7 cellular contexts compared by ENCODE assay signal in the genomic region with DNA sequence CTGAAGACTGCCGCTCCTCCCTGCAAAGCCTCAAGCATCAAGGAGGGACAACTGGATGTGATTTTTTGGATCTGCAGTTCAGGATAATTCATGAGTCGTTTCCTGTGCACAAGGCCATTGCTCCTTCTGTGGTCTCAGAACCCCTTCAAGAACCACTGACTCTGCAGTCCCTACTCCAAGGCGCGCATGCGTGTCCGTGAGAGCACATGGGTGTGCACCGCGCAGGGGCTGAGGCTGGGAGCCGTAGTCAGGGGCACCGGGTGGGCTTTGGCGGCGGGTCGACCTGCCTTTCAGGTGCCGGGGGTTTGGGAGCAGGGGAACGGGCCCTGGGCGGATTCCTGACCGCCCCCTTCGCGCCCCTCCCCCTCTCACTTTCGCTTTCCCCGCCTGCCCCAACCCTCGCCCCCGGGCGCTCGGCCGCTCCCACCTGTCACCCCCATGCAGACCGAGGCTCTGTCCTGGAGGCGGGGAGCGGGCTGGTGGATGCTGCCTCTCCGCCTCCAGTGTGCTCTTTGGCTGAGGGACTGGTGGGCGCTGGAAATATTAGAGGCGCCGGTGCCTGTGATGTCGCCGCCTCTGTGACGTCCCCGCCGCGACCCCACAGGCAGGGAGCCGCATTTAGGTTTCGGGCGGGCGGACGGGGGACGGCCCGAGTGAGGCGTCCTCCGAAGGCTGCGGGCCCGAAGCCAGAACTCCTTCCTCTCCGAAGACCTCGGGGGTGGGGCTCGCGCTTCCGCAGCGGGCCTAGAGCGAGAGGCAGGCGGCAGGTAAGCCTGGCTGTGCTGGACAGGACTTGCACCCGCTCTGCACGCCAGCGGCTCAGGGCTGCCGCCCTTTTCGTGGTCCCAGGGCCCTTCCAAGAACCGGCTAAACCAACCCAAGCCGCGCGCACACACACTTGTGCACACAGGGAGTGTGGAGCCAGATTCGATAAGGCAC. TPM values are rescaled to one million over a fixed set of nuclear protein-coding genes. Genes with fewer than 3 reads are reported as not detected.
DNase-seq lines count a peak whose midpoint lies in the region; ATAC-seq and TF ChIP-seq lines count a peak whose summit lies in the region.

Gene SPATA32 (minus strand): TSS at position 518 of the 939 bp plus-strand sequence. CDS start 78 bp downstream, at position 440.

- CTCF ChIA-PET in activated B cell treated with CpG ODN at 0.5 μM for 24 hours (lab: Charles Lee), result interaction anchor here (1.4 to 5.2 kb wide), 2 partner anchors 15 to 42 kb away, joined by 5 to 13 read pairs; no protein-coding TSS in a partner anchor

- H3K4me3 Mint-ChIP-seq in activated B cell treated with CpG ODN at 0.5 μM for 24 hours, result peak within 1 kb of the TSS; percentile 86

- TF ChIP-seq CTCF in activated B cell treated with CpG ODN at 0.5 μM for 24 hours (IDR thresholded peaks at IDR 0.05), result no peak

- H3K27ac Mint-ChIP-seq in activated B cell treated with CpG ODN at 0.5 μM for 24 hours, result peak within 1 kb of the TSS; percentile 77

- H3K9me3 Mint-ChIP-seq in activated B cell treated with CpG ODN at 0.5 μM for 24 hours, result no peaks in the 10 kb centered on the region

- POLR2A ChIA-PET in activated B cell treated with CpG ODN at 0.5 μM for 24 hours (lab: Charles Lee), result interaction anchor here (0.5 to 1.4 kb wide), 8 partner anchors 13 to 376 kb away, joined by 3 to 6 read pairs (median 3); no protein-coding TSS in a partner anchor

- no peaks in the 10 kb centered on the region for H3K27me3 Mint-ChIP-seq in activated B cell treated with CpG ODN at 0.5 μM for 24 hours

- peaks cover 17% of the 10 kb centered on the region for H3K4me1 Mint-ChIP-seq in activated B cell treated with CpG ODN at 0.5 μM for 24 hours

- DNase-seq in activated B cell treated with CpG ODN at 0.5 μM for 24 hours (peak; percentile 46), left lobe of liver (ENCODE audit: low spot score) (peak; percentile 66)
- DNase-seq in central memory CD4-positive, alpha-beta T cell, result peak; percentile 59
- DNase-seq in stimulated activated CD4-positive, alpha-beta T cell treated with anti-CD3 and anti-CD28 coated beads, Interleukin-4, amount 100 ng/mL, for 1 hour, result peak; percentile 68

- peaks cover 38% of the 10 kb centered on the region for H3K36me3 Mint-ChIP-seq in activated B cell treated with CpG ODN at 0.5 μM for 24 hours (ENCODE audit: low read depth)

- ATAC-seq in GM21723 (IDR thresholded peaks at IDR 0.05; ENCODE audit: unreplicated experiment), result peak; percentile 56
- peak; percentile 76 for ATAC-seq in activated B cell treated with CpG ODN at 0.5 μM for 24 hours (ENCODE audit: low read depth)
- peak; percentile 76 for ATAC-seq in left lobe of liver
- ATAC-seq in GM21717 (IDR thresholded peaks at IDR 0.05; ENCODE audit: unreplicated experiment), result no peak
- ATAC-seq in HG02588 (IDR thresholded peaks at IDR 0.05; ENCODE audit: unreplicated experiment), result no peak

- intact Hi-C loops in activated B cell treated with CpG ODN at 0.5 μM for 24 hours (cut with micrococcal nuclease), result loop anchor here (1.0 kb wide), 1 partner anchor 15 kb away; no protein-coding TSS in a partner anchor

RNA-seq across cellular contexts. Expression of gene SPATA32, which starts in this region (rescaled TPM):
- total RNA-seq in activated B cell treated with CpG ODN at 0.5 μM for 24 hours (0.27 and 0.39 TPM in 2 replicates), left lobe of liver (not detected)

Comparison
In these comparisons a context has a peak if more than half of its experiments do, and no peak if none do; other contexts are left out.
1. Peak in DNase-seq and ATAC-seq in activated B cell treated with CpG ODN at 0.5 μM for 24 hours; RNA of the gene not detected or under 1 TPM.
2. Peak in DNase-seq and ATAC-seq in left lobe of liver; RNA of the gene not detected or under 1 TPM.